10 cellular contexts compared by ENCODE assay signal in the genomic region with DNA sequence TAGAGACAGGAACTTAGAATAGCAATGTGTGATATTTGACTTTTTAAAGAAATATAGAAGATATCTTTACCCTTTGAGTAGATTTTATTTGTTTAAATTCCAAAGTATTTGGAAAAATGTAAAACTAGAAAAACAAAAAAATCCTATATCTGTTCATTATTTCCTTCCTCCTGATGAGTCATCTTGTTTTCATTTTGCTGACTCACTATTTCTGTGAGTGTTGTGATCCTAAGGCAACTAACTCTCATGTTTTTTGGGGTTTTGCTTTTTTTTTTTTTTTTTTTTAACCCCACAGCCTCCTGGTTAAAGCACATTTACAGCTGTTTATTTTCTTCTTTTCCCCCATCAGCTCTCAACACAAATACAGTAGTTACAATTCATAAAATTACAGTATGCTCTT. TPM values are rescaled to one million over a fixed set of nuclear protein-coding genes. Genes with fewer than 3 reads are reported as not detected.
A peak's percentile ranks its signal among the peaks of the same experiment; 100 is the strongest.
DNase-seq lines count a peak whose midpoint lies in the region; ATAC-seq and FAIRE-seq lines count a peak whose summit lies in the region.
"Had no signal": no experiment of that assay in that cellular context is flagged by ENCODE, and none has a peak within 500 bp of the region (broad histone marks: within the 10 kb centered on the region; RNA-seq: fewer than 3 reads in every experiment).

No MANE protein-coding gene starts in this region.

- intact Hi-C loops in activated CD4-positive, alpha-beta T cell treated with anti-CD3 and anti-CD28 coated beads, Interleukin-2, amount 10 ng/mL, durations not matched to agents 24 days and 14 days (cut with micrococcal nuclease), result loop anchor here (1.0 kb wide), 2 partner anchors 30 to 34 kb away; no protein-coding TSS in a partner anchor

- H3K27me3 Mint-ChIP-seq in activated CD4-positive, alpha-beta T cell treated with anti-CD3 and anti-CD28 coated beads, Interleukin-2, amount 10 ng/mL, durations not matched to agents 24 days and 14 days, result no peaks in the 10 kb centered on the region

- peaks cover 46% of the 10 kb centered on the region for H3K4me1 Mint-ChIP-seq in activated CD4-positive, alpha-beta T cell treated with anti-CD3 and anti-CD28 coated beads, Interleukin-2, amount 10 ng/mL, durations not matched to agents 24 days and 14 days

- peak overlapping the region; percentile 61 for H3K27ac Mint-ChIP-seq in activated CD4-positive, alpha-beta T cell treated with anti-CD3 and anti-CD28 coated beads, Interleukin-2, amount 10 ng/mL, durations not matched to agents 24 days and 14 days

- ATAC-seq in GM18511 (IDR thresholded peaks at IDR 0.05; ENCODE audit: unreplicated experiment) (no peak), GM19455 (IDR thresholded peaks at IDR 0.05; ENCODE audit: unreplicated experiment) (no peak)

- H3K4me3 Mint-ChIP-seq in activated CD4-positive, alpha-beta T cell treated with anti-CD3 and anti-CD28 coated beads, Interleukin-2, amount 10 ng/mL, durations not matched to agents 24 days and 14 days, result no peak overlapping the region

- FAIRE-seq in colon (lab: Jason Lieb, UNC), result peak; percentile 58

- peaks cover 23% of the 10 kb centered on the region for H3K9me3 Mint-ChIP-seq in activated CD4-positive, alpha-beta T cell treated with anti-CD3 and anti-CD28 coated beads, Interleukin-2, amount 10 ng/mL, durations not matched to agents 24 days and 14 days

- no peak for DNase-seq in activated CD4-positive, alpha-beta T cell treated with anti-CD3 and anti-CD28 coated beads, Interleukin-2, amount 10 ng/mL, durations not matched to agents 24 days and 14 days
- DNase-seq in activated CD4-positive, alpha-beta T cell treated with anti-CD3 and anti-CD28 coated beads for 1 hour, result no peak
- peak; percentile 77 for DNase-seq in RKO (ENCODE audit: low spot score)
- peak; percentile 75 for DNase-seq in renal cortical epithelial cell (ENCODE audit: low read depth)
- DNase-seq in pons (ENCODE audit: low spot score), result no peak
- DNase-seq: activated gamma-delta T cell treated with Interleukin-2 at 50 U/mL for 16 hours, Peyer's patch had no signal

- H3K36me3 Mint-ChIP-seq in activated CD4-positive, alpha-beta T cell treated with anti-CD3 and anti-CD28 coated beads, Interleukin-2, amount 10 ng/mL, durations not matched to agents 24 days and 14 days (ENCODE audit: low read depth), result peaks cover 7% of the 10 kb centered on the region

RNA-seq across cellular contexts. Expression of a gene that starts 37.8 kb away (rescaled TPM):
- 14.3 and 15.3 TPM in 2 replicates for total RNA-seq in activated CD4-positive, alpha-beta T cell treated with anti-CD3 and anti-CD28 coated beads, Interleukin-2, amount 10 ng/mL, durations not matched to agents 24 days and 14 days
- not detected in 2 replicates for total RNA-seq in renal cortical epithelial cell

Comparison
In these comparisons a context has a peak if more than half of its experiments do, and no peak if none do; other contexts are left out.
1. DNase-seq: peak in RKO (single experiment) and renal cortical epithelial cell (single experiment); none in activated CD4-positive, alpha-beta T cell treated with anti-CD3 and anti-CD28 coated beads, Interleukin-2, amount 10 ng/mL, durations not matched to agents 24 days and 14 days (single experiment), activated CD4-positive, alpha-beta T cell treated with anti-CD3 and anti-CD28 coated beads for 1 hour (single experiment) and pons (single experiment).
2. RNA of a gene that starts 37.8 kb away (total RNA-seq): 14.3 to 15.3 TPM in activated CD4-positive, alpha-beta T cell treated with anti-CD3 and anti-CD28 coated beads, Interleukin-2, amount 10 ng/mL, durations not matched to agents 24 days and 14 days; not detected in renal cortical epithelial cell; every median in the first group is over 10 times any median in the second.